ENCODE assay signal across 18 cellular contexts in genomic region chr17:44360144-44360533, GRCh38. TPM values are rescaled to one million over a fixed set of nuclear protein-coding genes. Genes with fewer than 3 reads are reported as not detected.
DNase-seq lines count a peak whose midpoint lies in the region; TF ChIP-seq lines count a peak whose summit lies in the region.
"Had no signal": no experiment of that assay in that cellular context is flagged by ENCODE, and none has a peak within 500 bp of the region (broad histone marks: within the 10 kb centered on the region; RNA-seq: fewer than 3 reads in every experiment).

No MANE protein-coding gene starts in this region.

- H3K9me3 Mint-ChIP-seq in mesothelial cell of epicardium (no peaks in the 10 kb centered on the region), HFFc6 (no peaks in the 10 kb centered on the region)
- H3K9me3 Mint-ChIP-seq: CD8-positive, alpha-beta memory T cell had no signal

- H3K79me2 ChIP-seq in OCI-LY7 (ENCODE audit: insufficient read depth, low read depth, low read length) = no peaks in the 10 kb centered on the region
- H3K79me2 ChIP-seq in osteoblast (ENCODE audit: insufficient read depth, low read length) = no peaks in the 10 kb centered on the region

- H3K36me3 Mint-ChIP-seq in mesothelial cell of epicardium = peaks cover 6% of the 10 kb centered on the region
- H3K36me3 Mint-ChIP-seq in HFFc6 (ENCODE audit: low read depth) = no peaks in the 10 kb centered on the region
- H3K36me3 Mint-ChIP-seq: CD8-positive, alpha-beta memory T cell had no signal

- H3K9me2 ChIP-seq in OCI-LY7 (ENCODE audit: insufficient read depth, low read length) = no peaks in the 10 kb centered on the region

- H3K27me3 Mint-ChIP-seq in mesothelial cell of epicardium (ENCODE audit: low read depth) (peaks cover 2% of the 10 kb centered on the region), HFFc6 (ENCODE audit: insufficient read depth) (peaks cover 13% of the 10 kb centered on the region)

- H3K27ac Mint-ChIP-seq in mesothelial cell of epicardium (peak overlapping the region; percentile 47), HFFc6 (no peak overlapping the region)

- H3K4me3 ChIP-seq in OCI-LY7 (ENCODE audit: low read depth, low read length, poor library complexity, severe bottlenecking) (no peak overlapping the region), osteoblast (ENCODE audit: insufficient read depth, low read length) (no peak overlapping the region)
- H3K4me3 ChIP-seq: BLaER1 treated with 17β-estradiol and CSF1 and Interleukin-3, amounts not matched to agents 10 nM and 100 nM; HAP-1; SK-N-MC had no signal

- CTCF ChIA-PET in OCI-LY7 (lab: Charles Lee; ENCODE audit: unreplicated experiment) = no interaction called here

- H4K20me1 ChIP-seq in OCI-LY7 (ENCODE audit: insufficient read depth, low read length) (no peaks in the 10 kb centered on the region), osteoblast (ENCODE audit: insufficient read depth, low read length) (no peaks in the 10 kb centered on the region)

- H3K4me1 Mint-ChIP-seq in mesothelial cell of epicardium (peaks cover 34% of the 10 kb centered on the region), HFFc6 (ENCODE audit: low read depth) (peaks cover 14% of the 10 kb centered on the region; the same call in 1 of the 2 replicates)

- peaks cover 3% of the 10 kb centered on the region for H3K27me3 ChIP-seq in osteoblast (ENCODE audit: insufficient read depth, low read length)

- H3K4me2 ChIP-seq in OCI-LY7 (ENCODE audit: low read length) (peak overlapping the region; percentile 73), osteoblast (ENCODE audit: insufficient read depth, low read length) (no peak overlapping the region)

- intact Hi-C loops in OCI-LY7 (cut with micrococcal nuclease; ENCODE audit: unreplicated experiment) = no loop called here

- H3K36me3 ChIP-seq in OCI-LY7 (ENCODE audit: insufficient read depth, low read length) (no peaks in the 10 kb centered on the region), osteoblast (ENCODE audit: insufficient read depth, low read length) (no peaks in the 10 kb centered on the region)
- H3K36me3 ChIP-seq: BLaER1 treated with 17β-estradiol and CSF1 and Interleukin-3, amounts not matched to agents 10 nM and 100 nM; HAP-1 had no signal

- H3K27ac ChIP-seq in OCI-LY7 (ENCODE audit: low read depth, low read length, poor library complexity, severe bottlenecking) (peak overlapping the region; percentile 74), osteoblast (ENCODE audit: low read depth, low read length) (no peak overlapping the region), substantia nigra (ENCODE audit: low read depth, low read length, poor library complexity, severe bottlenecking) (no peak overlapping the region)
- H3K27ac ChIP-seq: BLaER1 treated with 17β-estradiol and CSF1 and Interleukin-3, amounts not matched to agents 10 nM and 100 nM; SK-N-MC had no signal

- H2AFZ ChIP-seq in OCI-LY7 (ENCODE audit: low read length) (no peak overlapping the region), osteoblast (ENCODE audit: low read length) (no peak overlapping the region)

- no peak for TF ChIP-seq CTCF in OCI-LY7 (conservative IDR thresholded peaks at IDR 0.05; ENCODE audit: low read length)
- no peak for TF ChIP-seq CTCF in mesothelial cell of epicardium (IDR thresholded peaks at IDR 0.05; ENCODE audit: unreplicated experiment)
- TF ChIP-seq CTCF in osteoblast (IDR thresholded peaks at IDR 0.05; ENCODE audit: extremely low read depth, low read depth, low read length) = no peak
- TF ChIP-seq CTCF in HFFc6 (IDR thresholded peaks at IDR 0.05) = no peak

- no peaks in the 10 kb centered on the region for H3K9me3 ChIP-seq in OCI-LY7 (ENCODE audit: low read length)
- no peaks in the 10 kb centered on the region for H3K9me3 ChIP-seq in osteoblast (ENCODE audit: low read depth, low read length)
- H3K9me3 ChIP-seq: BLaER1 treated with 17β-estradiol and CSF1 and Interleukin-3, amounts not matched to agents 10 nM and 100 nM; HAP-1 had no signal

- DNase-seq in Ammon's horn (ENCODE audit: low spot score) (peak; percentile 40), OCI-LY7 (ENCODE audit: low spot score) (no peak), mesothelial cell of epicardium (ENCODE audit: low spot score in 2 of 2, unreplicated experiment in 2 of 2) (no peak), osteoblast (ENCODE audit: insufficient read length, low spot score, missing footprints) (peak; percentile 86), substantia nigra (lab: John Stamatoyannopoulos, UW) (no peak), COLO668 (lab: John Stamatoyannopoulos, UW; ENCODE audit: unreplicated experiment) (no peak), HFFc6 (no peak), SKM-1 treated with dmso at 0.1 percent for 144 hours (lab: John Stamatoyannopoulos, UW; ENCODE audit: unreplicated experiment) (no peak)
- DNase-seq: CD8-positive, alpha-beta memory T cell; DMS79; NCI-H1105 treated with DMSO at 0.1 percent for 48 hours; NCI-H1694; NCI-H510A; NCI-H748 treated with DMSO at 0.1 percent for 48 hours; NK-92 treated with Interleukin-12 subunit alpha and Interleukin-12 subunit beta, amount 100 ng/mL, for 24 hours had no signal

- H3K4me3 Mint-ChIP-seq in mesothelial cell of epicardium (peak overlapping the region; percentile 26), HFFc6 (no peak overlapping the region)

- BruUV-seq in OCI-LY7 (replicated peaks; lab: Mats Ljungman, UMichigan) = no TSS peak

- POLR2A ChIA-PET in OCI-LY7 (lab: Charles Lee) = interaction anchor here (0.6 to 1.7 kb wide), 2 partner anchors 139 to 421 kb away, joined by 4 read pairs; no protein-coding TSS in a partner anchor

- H3K4me1 ChIP-seq in OCI-LY7 (ENCODE audit: insufficient read depth, low read length, poor library complexity, severe bottlenecking) (peaks cover 63% of the 10 kb centered on the region), osteoblast (ENCODE audit: insufficient read depth, low read length) (no peaks in the 10 kb centered on the region)

RNA-seq across cellular contexts. Expression of gene FAM171A2, which starts 3.5 kb away (rescaled TPM):
- total RNA-seq in OCI-LY7 (2014; rRNA removed; shearing (Covaris generic)) = 3.4 and 8.8 TPM in 2 replicates
- total RNA-seq in OCI-LY7 (2022) (4.2 and 4.6 TPM in 2 replicates), mesothelial cell of epicardium (58.0 to 64.7 TPM (median 60.7 TPM) in 3 replicates), osteoblast (3.5 and 4.3 TPM in 2 replicates)
- total RNA-seq in HFFc6 (2021; fragmentation: NEBNext Ultra II Directional; extraction: Animal tissue kit (Norgen Biotek cat#: 25700)) = 1 to 10 TPM; 1.6 to 1.9 (median 1.8) TPM

RNA-seq across cellular contexts. Expression of gene GRN, which starts 15.0 kb away (rescaled TPM):
- 185 and 203 TPM in 2 replicates for total RNA-seq in OCI-LY7 (2014; rRNA removed; shearing (Covaris generic))
- total RNA-seq in OCI-LY7 (2022) (228 and 247 TPM in 2 replicates), mesothelial cell of epicardium (128 to 144 TPM (median 137 TPM) in 3 replicates), osteoblast (382 and 390 TPM in 2 replicates)
- total RNA-seq in HFFc6 (2021; fragmentation: NEBNext Ultra II Directional; extraction: Animal tissue kit (Norgen Biotek cat#: 25700)) = 100 to 1,000 TPM; 186 to 249 (median 221) TPM

RNA-seq across cellular contexts. Expression of gene ITGA2B, which starts 29.3 kb away (rescaled TPM):
- 0.44 and 0.57 TPM in 2 replicates for total RNA-seq in OCI-LY7 (2014; rRNA removed; shearing (Covaris generic))
- total RNA-seq in OCI-LY7 (2022) (0.46 and 0.63 TPM in 2 replicates), mesothelial cell of epicardium (12.2 to 15.9 TPM (median 13.6 TPM) in 3 replicates), osteoblast (0.59 TPM in 1 of 2 replicates, not detected in the other)
- under 1 TPM in 2 of 6 experiments, not detected in 4; 0.18 to 0.19 TPM for total RNA-seq in HFFc6 (2021; fragmentation: NEBNext Ultra II Directional; extraction: Animal tissue kit (Norgen Biotek cat#: 25700))

RNA-seq across cellular contexts. Expression of gene SLC25A39, which starts 35.5 kb away (rescaled TPM):
- 135 and 156 TPM in 2 replicates for total RNA-seq in OCI-LY7 (2014; rRNA removed; shearing (Covaris generic))
- total RNA-seq in OCI-LY7 (2022) (142 and 159 TPM in 2 replicates), mesothelial cell of epicardium (106 to 113 TPM (median 112 TPM) in 3 replicates), osteoblast (60.1 and 60.7 TPM in 2 replicates)
- 100 to 1,000 TPM in 5 of 6 experiments, 10 to 100 TPM in 1; 94.8 to 116 (median 108) TPM for total RNA-seq in HFFc6 (2021; fragmentation: NEBNext Ultra II Directional; extraction: Animal tissue kit (Norgen Biotek cat#: 25700))

RNA-seq across cellular contexts. Expression of gene RUNDC3A, which starts 51.7 kb away (rescaled TPM):
- 0.09 TPM in 1 of 2 replicates, not detected in the other for total RNA-seq in OCI-LY7 (2014; rRNA removed; shearing (Covaris generic))
- 0.24 TPM in 1 of 2 replicates, not detected in the other for total RNA-seq in OCI-LY7 (2022)
- total RNA-seq in mesothelial cell of epicardium = 0.34 to 0.60 TPM (median 0.53 TPM) in 3 replicates
- total RNA-seq in osteoblast = under 0.01 TPM in 1 of 2 replicates, not detected in the other
- total RNA-seq in HFFc6 (2021; fragmentation: NEBNext Ultra II Directional; extraction: Animal tissue kit (Norgen Biotek cat#: 25700)) = under 1 TPM in 1 of 6 experiments, not detected in 5; 0.17 TPM
- total RNA-seq: CD8-positive, alpha-beta memory T cell had no signal

Comparison
In these comparisons a context has a peak if more than half of its experiments do, and no peak if none do; other contexts are left out.
1. DNase-seq: peak in Ammon's horn (single experiment) and osteoblast (single experiment); none in OCI-LY7 (single experiment), mesothelial cell of epicardium (0 of 2), substantia nigra (0 of 49), COLO668 (single experiment), HFFc6 (single experiment) and SKM-1 treated with dmso at 0.1 percent for 144 hours (single experiment).